Comparison of ENCODE assay signal across 15 cellular contexts in the genomic region with DNA sequence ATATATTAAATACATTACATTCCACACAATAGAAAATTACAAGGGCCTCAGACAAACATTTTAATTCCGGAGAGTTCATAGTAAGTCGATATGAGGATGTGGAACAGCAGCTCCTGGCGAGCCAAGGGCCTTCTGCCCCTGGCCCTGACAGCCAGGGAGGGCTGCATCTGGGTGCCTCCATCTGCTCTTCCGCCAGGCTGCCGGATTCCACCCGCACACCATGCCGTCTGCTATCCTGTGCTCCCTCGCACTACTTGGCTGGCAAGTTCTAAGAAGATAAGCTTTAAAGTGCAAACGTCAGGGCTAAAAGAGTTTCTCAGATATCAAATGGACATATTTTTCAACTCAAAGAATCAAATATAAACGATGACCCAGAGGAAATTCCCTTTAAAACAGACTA.
DNase-seq lines count a peak whose midpoint lies in the region; ATAC-seq and TF ChIP-seq lines count a peak whose summit lies in the region.
"Had no signal": no experiment of that assay in that cellular context is flagged by ENCODE, and none has a peak within 500 bp of the region (broad histone marks: within the 10 kb centered on the region; RNA-seq: fewer than 3 reads in every experiment).

No MANE protein-coding gene starts in this region.

- H3K27ac Mint-ChIP-seq in Calu3 (ENCODE audit: unreplicated experiment): no peak overlapping the region
- H3K27ac Mint-ChIP-seq: CD14-positive monocyte; CD8-positive, alpha-beta T cell had no signal

- TF ChIP-seq CTCF in WERI-Rb-1 (IDR thresholded peaks at IDR 0.05; ENCODE audit: low read depth, low read length) (no peak), Calu3 (IDR thresholded peaks at IDR 0.05; ENCODE audit: unreplicated experiment) (no peak)

- H3K9me3 Mint-ChIP-seq in Calu3 (ENCODE audit: low read depth, unreplicated experiment): peaks cover 2% of the 10 kb centered on the region
- H3K9me3 Mint-ChIP-seq: CD8-positive, alpha-beta T cell had no signal

- H3K27me3 ChIP-seq in WERI-Rb-1 (ENCODE audit: insufficient read depth, low read depth, severe bottlenecking): no peaks in the 10 kb centered on the region

- no peaks in the 10 kb centered on the region for H3K36me3 Mint-ChIP-seq in Calu3 (ENCODE audit: insufficient read depth, unreplicated experiment)
- H3K36me3 Mint-ChIP-seq: CD14-positive monocyte; CD8-positive, alpha-beta T cell had no signal

- no peak for ATAC-seq in HG03095 (IDR thresholded peaks at IDR 0.05; ENCODE audit: unreplicated experiment)
- ATAC-seq: A549; CD8-positive, alpha-beta T cell; GM12878; HCT116 had no signal

- H3K27me3 Mint-ChIP-seq in Calu3 (ENCODE audit: unreplicated experiment): no peaks in the 10 kb centered on the region

- no peaks in the 10 kb centered on the region for H3K36me3 ChIP-seq in WERI-Rb-1

- no TSS peak for BruUV-seq in Calu3 (replicated peaks; lab: Mats Ljungman, UMichigan)

- CTCF ChIA-PET in Calu3 (lab: Charles Lee): no interaction called here

- no peak overlapping the region for H3K4me3 ChIP-seq in WERI-Rb-1 (ENCODE audit: low read depth, low read length)
- H3K4me3 ChIP-seq: A549, GM12878, GM23248 had no signal

- H3K27ac ChIP-seq in WERI-Rb-1: no peak overlapping the region
- H3K27ac ChIP-seq: A549, GM23248, HL-60 had no signal

- intact Hi-C loops in Calu3 (cut with micrococcal nuclease; ENCODE audit: unreplicated experiment): no loop called here

- H3K4me3 Mint-ChIP-seq in Calu3 (ENCODE audit: low read depth, unreplicated experiment): no peak overlapping the region
- H3K4me3 Mint-ChIP-seq: CD14-positive monocyte; CD8-positive, alpha-beta T cell had no signal

- H3K9me3 ChIP-seq in WERI-Rb-1 (ENCODE audit: severe bottlenecking): no peaks in the 10 kb centered on the region
- H3K9me3 ChIP-seq: A549 had no signal

- DNase-seq in DMS 273 treated with DMSO at 0.1 percent for 48 hours (lab: John Stamatoyannopoulos, UW) (peak; percentile 25), NCI-H2171 (lab: John Stamatoyannopoulos, UW) (peak; percentile 69), WERI-Rb-1 (peak; percentile 61), Calu3 (no peak), DMS53 (lab: John Stamatoyannopoulos, UW) (no peak)
- DNase-seq: CD8-positive, alpha-beta T cell; COR-L47; DMS79; GM23248 had no signal

- H3K4me1 Mint-ChIP-seq in Calu3 (ENCODE audit: low read depth, unreplicated experiment): no peaks in the 10 kb centered on the region
- H3K4me1 Mint-ChIP-seq: CD14-positive monocyte had no signal

Comparison
In these comparisons a context has a peak if more than half of its experiments do, and no peak if none do; other contexts are left out.
1. DNase-seq: peak in DMS 273 treated with DMSO at 0.1 percent for 48 hours (single experiment), NCI-H2171 (single experiment) and WERI-Rb-1 (single experiment); none in Calu3 (single experiment) and DMS53 (single experiment).